In genomic region chr3:183711516-183711915, GRCh38 we compare ENCODE assay signal across 32 cellular contexts.
"Had no signal": no experiment of that assay in that cellular context is flagged by ENCODE, and none has a peak within 500 bp of the region (broad histone marks: within the 10 kb centered on the region; RNA-seq: fewer than 3 reads in every experiment).

No MANE protein-coding gene starts in this region.

- DNase-seq: activated B cell treated with CpG ODN at 0.5 μM for 24 hours; activated CD4-positive, alpha-beta T cell treated with anti-CD3 and anti-CD28 coated beads for 48 hours; activated CD4-positive, alpha-beta T cell treated with anti-CD3 and anti-CD28 coated beads, Interleukin-2, amount 50 U/mL, for 1 hour; activated CD4-positive, alpha-beta T cell treated with anti-CD3 and anti-CD28 coated beads, Interleukin-2, amount 50 U/mL, for 48 hours; activated CD8-positive, alpha-beta memory T cell treated with anti-CD3 and anti-CD28 coated beads for 24 hours; activated CD8-positive, alpha-beta T cell treated with anti-CD3 and anti-CD28 coated beads for 36 hours; activated effector memory CD4-positive, alpha-beta T cell treated with anti-CD3 and anti-CD28 coated beads, Interleukin-2, amount 50 U/mL, for 16 hours; activated naive CD4-positive, alpha-beta T cell treated with anti-CD3 and anti-CD28 coated beads for 36 hours; activated naive CD8-positive, alpha-beta T cell treated with anti-CD3 and anti-CD28 coated beads for 36 hours; activated naive CD8-positive, alpha-beta T cell treated with anti-CD3 and anti-CD28 coated beads, Interleukin-2, amount 50 U/mL, for 24 hours; activated T-cell treated with anti-CD3 and anti-CD28 coated beads, Interleukin-2, amount 50 U/mL, for 4 hours; adrenal gland; brain microvascular endothelial cell; dorsolateral prefrontal cortex; effector memory CD4-positive, alpha-beta T cell; endodermal cell; foreskin keratinocyte; gastrocnemius medialis; glutamatergic neuron; heart left ventricle; T-helper 17 cell; T1000; WERI-Rb-1 had no signal

- H3K9me3 ChIP-seq: adrenal gland, ascending aorta, gastrocnemius medialis, heart left ventricle had no signal

- H3K27ac Mint-ChIP-seq: activated B cell treated with CpG ODN at 0.5 μM for 24 hours; activated CD8-positive, alpha-beta T cell treated with anti-CD3 and anti-CD28 coated beads for 36 hours; activated naive CD4-positive, alpha-beta T cell treated with anti-CD3 and anti-CD28 coated beads for 36 hours; activated naive CD4-positive, alpha-beta T cell treated with anti-CD3 and anti-CD28 coated beads, Interleukin-2, amount 50 U/mL, for 24 hours; activated naive CD8-positive, alpha-beta T cell treated with anti-CD3 and anti-CD28 coated beads for 36 hours; activated naive CD8-positive, alpha-beta T cell treated with anti-CD3 and anti-CD28 coated beads, Interleukin-2, amount 50 U/mL, for 24 hours; activated T-helper 2 cell treated with anti-CD3 and anti-CD28 coated beads, Interferon-gamma antibody, Interleukin-2, Interleukin-4, amounts not matched to agents 10 μg/mL and 5 μg/mL and 100 μg/mL, durations not matched to agents 14 hours and 24 hours and 36 hours; dendritic cell treated with granulocyte-macrophage colony-stimulating factor and Interleukin-4, amounts not matched to agents 40 ng/mL and 50 ng/mL, for 4 days; endodermal cell; T-helper 17 cell; T-helper 2 cell treated with Interferon-gamma antibody and Interleukin-4, amounts not matched to agents 5 μg/mL and 100 μg/mL, for 36 hours had no signal

- H3K27ac ChIP-seq: adrenal gland, ascending aorta, brain microvascular endothelial cell, coronary artery, foreskin keratinocyte, gastrocnemius medialis, heart left ventricle had no signal

- H3K9me3 Mint-ChIP-seq: activated B cell treated with CpG ODN at 0.5 μM for 24 hours; activated CD8-positive, alpha-beta T cell treated with anti-CD3 and anti-CD28 coated beads for 36 hours; activated naive CD4-positive, alpha-beta T cell treated with anti-CD3 and anti-CD28 coated beads for 36 hours; activated naive CD4-positive, alpha-beta T cell treated with anti-CD3 and anti-CD28 coated beads, Interleukin-2, amount 50 U/mL, for 24 hours; activated naive CD8-positive, alpha-beta T cell treated with anti-CD3 and anti-CD28 coated beads for 36 hours; activated naive CD8-positive, alpha-beta T cell treated with anti-CD3 and anti-CD28 coated beads, Interleukin-2, amount 50 U/mL, for 24 hours; activated T-cell treated with anti-CD3 and anti-CD28 coated beads, Interleukin-2, amount 50 U/mL, for 4 hours; activated T-helper 2 cell treated with anti-CD3 and anti-CD28 coated beads, Interferon-gamma antibody, Interleukin-2, Interleukin-4, amounts not matched to agents 10 μg/mL and 5 μg/mL and 100 μg/mL, durations not matched to agents 14 hours and 24 hours and 36 hours; central memory CD8-positive, alpha-beta T cell; dendritic cell treated with granulocyte-macrophage colony-stimulating factor and Interleukin-4, amounts not matched to agents 40 ng/mL and 50 ng/mL, for 4 days; endodermal cell; T-helper 2 cell treated with Interferon-gamma antibody and Interleukin-4, amounts not matched to agents 5 μg/mL and 100 μg/mL, for 36 hours had no signal

- ATAC-seq: activated CD4-positive, CD25-positive, alpha-beta regulatory T cell treated with anti-CD3 and anti-CD28 coated beads, Interleukin-2, amount 50 U/mL, for 24 hours; activated CD8-positive, alpha-beta T cell treated with anti-CD3 and anti-CD28 coated beads for 36 hours; activated naive CD8-positive, alpha-beta T cell treated with anti-CD3 and anti-CD28 coated beads, Interleukin-2, amount 50 U/mL, for 24 hours; activated T-cell treated with anti-CD3 and anti-CD28 coated beads, Interleukin-2, amount 50 U/mL, for 4 hours; esophagus mucosa; foreskin keratinocyte; gastrocnemius medialis; heart left ventricle; T-helper 17 cell had no signal

- H3K4me1 ChIP-seq: adrenal gland, ascending aorta, gastrocnemius medialis had no signal

- H3K27me3 Mint-ChIP-seq: activated B cell treated with CpG ODN at 0.5 μM for 24 hours; activated CD8-positive, alpha-beta T cell treated with anti-CD3 and anti-CD28 coated beads for 36 hours; activated naive CD4-positive, alpha-beta T cell treated with anti-CD3 and anti-CD28 coated beads, Interleukin-2, amount 50 U/mL, for 24 hours; activated naive CD8-positive, alpha-beta T cell treated with anti-CD3 and anti-CD28 coated beads for 36 hours; activated naive CD8-positive, alpha-beta T cell treated with anti-CD3 and anti-CD28 coated beads, Interleukin-2, amount 50 U/mL, for 24 hours; central memory CD8-positive, alpha-beta T cell; dendritic cell treated with granulocyte-macrophage colony-stimulating factor and Interleukin-4, amounts not matched to agents 40 ng/mL and 50 ng/mL, for 4 days; T-helper 17 cell had no signal

- H3K4me3 Mint-ChIP-seq: activated B cell treated with CpG ODN at 0.5 μM for 24 hours; activated CD8-positive, alpha-beta T cell treated with anti-CD3 and anti-CD28 coated beads for 36 hours; activated naive CD4-positive, alpha-beta T cell treated with anti-CD3 and anti-CD28 coated beads for 36 hours; activated naive CD4-positive, alpha-beta T cell treated with anti-CD3 and anti-CD28 coated beads, Interleukin-2, amount 50 U/mL, for 24 hours; activated naive CD8-positive, alpha-beta T cell treated with anti-CD3 and anti-CD28 coated beads for 36 hours; activated naive CD8-positive, alpha-beta T cell treated with anti-CD3 and anti-CD28 coated beads, Interleukin-2, amount 50 U/mL, for 24 hours; activated T-cell treated with anti-CD3 and anti-CD28 coated beads, Interleukin-2, amount 50 U/mL, for 4 hours; central memory CD8-positive, alpha-beta T cell; dendritic cell treated with granulocyte-macrophage colony-stimulating factor and Interleukin-4, amounts not matched to agents 40 ng/mL and 50 ng/mL, for 4 days; endodermal cell; T-helper 17 cell; T-helper 2 cell treated with Interferon-gamma antibody and Interleukin-4, amounts not matched to agents 5 μg/mL and 100 μg/mL, for 36 hours had no signal

- H3K27me3 ChIP-seq: adrenal gland, ascending aorta, brain microvascular endothelial cell, dorsolateral prefrontal cortex, foreskin keratinocyte, gastrocnemius medialis, heart left ventricle had no signal

- H3K36me3 Mint-ChIP-seq: activated naive CD4-positive, alpha-beta T cell treated with anti-CD3 and anti-CD28 coated beads, Interleukin-2, amount 50 U/mL, for 24 hours had no signal

- H3K36me3 ChIP-seq: adrenal gland, ascending aorta, gastrocnemius medialis had no signal

- H3K4me3 ChIP-seq: adrenal gland, ascending aorta, coronary artery, dorsolateral prefrontal cortex, gastrocnemius medialis, heart left ventricle had no signal

- H3K4me1 Mint-ChIP-seq: central memory CD8-positive, alpha-beta T cell; endodermal cell had no signal
